In genomic region chr14:71179046-71179445, GRCh38 we compare ENCODE assay signal across 8 cellular contexts.
"Had no signal": no experiment of that assay in that cellular context is flagged by ENCODE, and none has a peak within 500 bp of the region (broad histone marks: within the 10 kb centered on the region; RNA-seq: fewer than 3 reads in every experiment).

No MANE protein-coding gene starts in this region.

- H3K9me3 Mint-ChIP-seq: IgD-negative memory B cell had no signal

- ATAC-seq: HepG2 had no signal

- H2AFZ ChIP-seq: GM23248 had no signal

- H3K27ac Mint-ChIP-seq: IgD-negative memory B cell had no signal

- DNase-seq: GOT3, H7, HCEC 1CT, KBM-7 had no signal

- H3K36me3 Mint-ChIP-seq: IgD-negative memory B cell had no signal

- H3K4me3 ChIP-seq: GM23248 had no signal

- H3K27me3 Mint-ChIP-seq: IgD-negative memory B cell had no signal

- H3K4me3 Mint-ChIP-seq: IgD-negative memory B cell had no signal

- H3K4me1 Mint-ChIP-seq: IgD-negative memory B cell had no signal

- H3K27ac ChIP-seq: GM23248, KMS-11 had no signal

- H3K4me2 ChIP-seq: KMS-11 had no signal

- H3K9ac ChIP-seq: GM23248, KMS-11 had no signal
